In genomic region chrX:19017271-19017670, GRCh38 we compare ENCODE assay signal across 9 cellular contexts. TPM values are rescaled to one million over a fixed set of nuclear protein-coding genes. Genes with fewer than 3 reads are reported as not detected.
A peak's percentile ranks its signal among the peaks of the same experiment; 100 is the strongest.
DNase-seq lines count a peak whose midpoint lies in the region; ATAC-seq, FAIRE-seq and TF ChIP-seq lines count a peak whose summit lies in the region.
"Had no signal": no experiment of that assay in that cellular context is flagged by ENCODE, and none has a peak within 500 bp of the region (broad histone marks: within the 10 kb centered on the region; RNA-seq: fewer than 3 reads in every experiment).

No MANE protein-coding gene starts in this region.

- no peak for TF ChIP-seq POLR2A in NB4 (IDR thresholded peaks at IDR 0.05; ENCODE audit: extremely low read depth, insufficient read length)

- H3K4me3 ChIP-seq in NB4 (ENCODE audit: low read depth, low read length) (no peak overlapping the region), pancreas (no peak overlapping the region)

- no peaks in the 10 kb centered on the region for H3K27me3 ChIP-seq in pancreas

- DNase-seq in NB4 (ENCODE audit: low read depth) (peak; percentile 27), chondrocyte (ENCODE audit: low spot score) (no peak), pancreas (no peak), activated T-cell treated with anti-CD3 and anti-CD28 coated beads for 4 hours (no peak), anterior cingulate cortex (lab: John Stamatoyannopoulos, UW) (no peak)

- H3K27me3 Mint-ChIP-seq in chondrocyte (ENCODE audit: low read depth): no peaks in the 10 kb centered on the region

- ATAC-seq in pancreas (peak in 1 of 4 donors; percentile 24), GM18873 (IDR thresholded peaks at IDR 0.05; ENCODE audit: low FRiP score, unreplicated experiment) (no peak), HG02571 (IDR thresholded peaks at IDR 0.05; ENCODE audit: unreplicated experiment) (no peak)

- peaks cover 15% of the 10 kb centered on the region for H3K9me3 Mint-ChIP-seq in chondrocyte (ENCODE audit: low read depth)

- no peaks in the 10 kb centered on the region for H3K4me1 ChIP-seq in pancreas

- no peaks in the 10 kb centered on the region for H3K36me3 ChIP-seq in pancreas

- TF ChIP-seq CTCF in GM12873 (IDR thresholded peaks at IDR 0.05; ENCODE audit: insufficient read depth, low read depth, low read length, missing control alignments): peak; percentile 61
- peak; percentile 56 for TF ChIP-seq CTCF in NB4 (IDR thresholded peaks at IDR 0.05; ENCODE audit: low read depth, low read length)
- peak; percentile 74 for TF ChIP-seq CTCF in chondrocyte (IDR thresholded peaks at IDR 0.05)
- peak in 3 of 4 donors; percentile 6 to 27 (median 27) for TF ChIP-seq CTCF in pancreas (IDR thresholded peaks at IDR 0.05)

- no peaks in the 10 kb centered on the region for H3K9me3 ChIP-seq in pancreas

- H3K4me3 Mint-ChIP-seq in chondrocyte (ENCODE audit: unreplicated experiment): no peak overlapping the region

- no peaks in the 10 kb centered on the region for H3K36me3 Mint-ChIP-seq in chondrocyte (ENCODE audit: low read depth)

- FAIRE-seq in pancreas (lab: Jason Lieb, UNC): no peak
- FAIRE-seq: TTC549 had no signal

- no peak overlapping the region for H3K27ac Mint-ChIP-seq in chondrocyte (ENCODE audit: unreplicated experiment)

- intact Hi-C loops in pancreas (cut with DNase I): no loop called here

- no peaks in the 10 kb centered on the region for H3K4me1 Mint-ChIP-seq in chondrocyte (ENCODE audit: low read depth)

- WGBS in pancreas, 2 donors: 39 to 43% methylated on average over 3 of the region's 3 CpGs

- H3K27ac ChIP-seq in pancreas: no peak overlapping the region

RNA-seq across cellular contexts. Expression of gene PHKA2, which starts 33.4 kb away (rescaled TPM):
- total RNA-seq in chondrocyte (15.5 to 16.9 TPM (median 16.2 TPM) in 3 replicates), pancreas (10 to 100 TPM; 16.0 to 29.0 (median 21.6) TPM)
- polyA plus RNA-seq in pancreas: 10 to 100 TPM; 44.7 to 72.7 TPM
